17 cellular contexts compared by ENCODE assay signal in genomic region chr5:10838038-10838437, GRCh38.
DNase-seq lines count a peak whose midpoint lies in the region; ATAC-seq and TF ChIP-seq lines count a peak whose summit lies in the region.
"Had no signal": no experiment of that assay in that cellular context is flagged by ENCODE, and none has a peak within 500 bp of the region (broad histone marks: within the 10 kb centered on the region; RNA-seq: fewer than 3 reads in every experiment).

No MANE protein-coding gene starts in this region.

- H3K27me3 ChIP-seq in ovary = no peaks in the 10 kb centered on the region
- H3K27me3 ChIP-seq: colonic mucosa, sigmoid colon had no signal

- peaks cover under 1% of the 10 kb centered on the region for H3K4me1 ChIP-seq in ovary (ENCODE audit: insufficient read depth)
- H3K4me1 ChIP-seq: colonic mucosa, sigmoid colon had no signal

- WGBS in ovary, 3 donors = 83 to 93% (median 86%) methylated on average over 5 of the region's 5 CpGs

- no peak for TF ChIP-seq EP300 in ovary (IDR thresholded peaks at IDR 0.05)

- TF ChIP-seq CTCF in NB4 (IDR thresholded peaks at IDR 0.05; ENCODE audit: low read depth, low read length) (no peak), ovary (IDR thresholded peaks at IDR 0.05) (no peak)

- no peak overlapping the region for H3K27ac ChIP-seq in ovary
- H3K27ac ChIP-seq: colonic mucosa, sigmoid colon had no signal

- TF ChIP-seq POLR2A in NB4 (IDR thresholded peaks at IDR 0.05; ENCODE audit: extremely low read depth, insufficient read length) (no peak), ovary (IDR thresholded peaks at IDR 0.05) (no peak)

- H3K36me3 ChIP-seq in ovary = no peaks in the 10 kb centered on the region
- H3K36me3 ChIP-seq: colonic mucosa, sigmoid colon had no signal

- intact Hi-C loops in ovary (cut with DNase I) = no loop called here

- ATAC-seq in GM19351 (IDR thresholded peaks at IDR 0.05; ENCODE audit: unreplicated experiment) = peak; percentile 99
- peak; percentile 98 for ATAC-seq in HG02870 (IDR thresholded peaks at IDR 0.05; ENCODE audit: unreplicated experiment)

- DNase-seq in ELR (ENCODE audit: low read depth) (peak; percentile 28), NB4 (ENCODE audit: low read depth) (peak; percentile 23), ovary (no peak), NCI-H1092 (lab: John Stamatoyannopoulos, UW) (no peak), HT-29 (ENCODE audit: low spot score) (no peak)
- DNase-seq in activated T-cell treated with anti-CD3 and anti-CD28 coated beads, Interleukin-2, amount 50 U/mL, for 1 hour = no peak
- DNase-seq: aorta; colonic mucosa; COR-L47; GDM1; immature natural killer cell; NCI-H2171; Right ventricle myocardium superior; sigmoid colon; stimulated activated naive CD4-positive, alpha-beta T cell treated with Interleukin-2 at 50 U/mL for 16 hours had no signal

- H3K9me3 ChIP-seq in ovary = no peaks in the 10 kb centered on the region
- H3K9me3 ChIP-seq: colonic mucosa, sigmoid colon had no signal

- H3K4me3 ChIP-seq in NB4 (ENCODE audit: low read depth, low read length) (no peak overlapping the region), ovary (no peak overlapping the region)
- H3K4me3 ChIP-seq: colonic mucosa, sigmoid colon had no signal

Comparison
In these comparisons a context has a peak if more than half of its experiments do, and no peak if none do; other contexts are left out.
1. DNase-seq: peak in ELR (single experiment) and NB4 (single experiment); none in activated T-cell treated with anti-CD3 and anti-CD28 coated beads, Interleukin-2, amount 50 U/mL, for 1 hour (single experiment), ovary (0 of 5), NCI-H1092 (single experiment) and HT-29 (single experiment).